8 cellular contexts compared by ENCODE assay signal in genomic region chr9:83956288-83957028, GRCh38. TPM values are rescaled to one million over a fixed set of nuclear protein-coding genes. Genes with fewer than 3 reads are reported as not detected.
DNase-seq lines count a peak whose midpoint lies in the region; ATAC-seq, FAIRE-seq and TF ChIP-seq lines count a peak whose summit lies in the region.

No MANE protein-coding gene starts in this region.

- peak overlapping the region; percentile 97 for H3K4ac ChIP-seq in IMR-90 (ENCODE audit: low read depth, low read length)

- no peaks in the 10 kb centered on the region for H3K27me3 Mint-ChIP-seq in T-cell
- peaks cover 2% of the 10 kb centered on the region for H3K27me3 Mint-ChIP-seq in astrocyte (ENCODE audit: low read depth, unreplicated experiment)

- H3K4me3 ChIP-seq in IMR-90 (ENCODE audit: insufficient read depth, low read depth, low read length) (peak overlapping the region; percentile 58), astrocyte (ENCODE audit: insufficient read depth, low read depth, low read length) (peak overlapping the region; percentile 75), iPS-15b (ENCODE audit: low read depth, low read length) (peak overlapping the region; percentile 87), skeletal muscle cell (ENCODE audit: low read depth, low read length) (peak overlapping the region; percentile 55)

- H3K36me3 ChIP-seq in IMR-90 (ENCODE audit: control insufficient read depth, insufficient read depth, low read length): no peaks in the 10 kb centered on the region
- no peaks in the 10 kb centered on the region for H3K36me3 ChIP-seq in astrocyte (ENCODE audit: insufficient read depth, low read length)
- no peaks in the 10 kb centered on the region for H3K36me3 ChIP-seq in iPS-15b (ENCODE audit: control insufficient read depth, insufficient read depth, low read length)

- H2AK9ac ChIP-seq in IMR-90 (replicated peaks; ENCODE audit: low read depth, low read length, poor library complexity): peak overlapping the region; percentile 6

- peak overlapping the region; percentile 66; the same call in 1 of the 2 replicates for H3K18ac ChIP-seq in IMR-90 (ENCODE audit: low read depth, low read length)

- H3K14ac ChIP-seq in IMR-90 (replicated peaks; ENCODE audit: low read depth, low read length): peak overlapping the region; percentile 92

- H4K5ac ChIP-seq in IMR-90 (ENCODE audit: low read depth, low read length): peak overlapping the region; percentile 98

- H3K4me1 ChIP-seq in IMR-90 (ENCODE audit: control insufficient read depth, insufficient read depth, low read length): peaks cover 5% of the 10 kb centered on the region
- H3K4me1 ChIP-seq in astrocyte (ENCODE audit: insufficient read depth, low read length): peaks cover 16% of the 10 kb centered on the region
- H3K4me1 ChIP-seq in iPS-15b (ENCODE audit: control insufficient read depth, insufficient read depth, low read length): no peaks in the 10 kb centered on the region

- peak overlapping the region; percentile 99 to 100 for H4K8ac ChIP-seq in IMR-90 (ENCODE audit: low read depth in 2 of 2, low read length in 2 of 2)

- H3K23ac ChIP-seq in IMR-90 (ENCODE audit: low read depth, low read length): peak overlapping the region; percentile 78; the same call in 1 of the 2 replicates

- H3K9me3 ChIP-seq in IMR-90 (ENCODE audit: control insufficient read depth, insufficient read depth, low read length) (0 out of 2 replicates have a peak, but pooled peaks cover 2% of the 10 kb centered on the region), astrocyte (ENCODE audit: insufficient read depth, low read depth, low read length) (no peaks in the 10 kb centered on the region), iPS-15b (ENCODE audit: control insufficient read depth, insufficient read depth, low read length) (no peaks in the 10 kb centered on the region)

- peak overlapping the region; percentile 41; the same call in 1 of the 2 replicates for H2BK20ac ChIP-seq in IMR-90 (ENCODE audit: low read depth, low read length)

- TF ChIP-seq RAD21 in IMR-90 (IDR thresholded peaks at IDR 0.05; ENCODE audit: low read length): no peak

- H4K91ac ChIP-seq in IMR-90 (ENCODE audit: insufficient read depth, low read depth, low read length): peak overlapping the region; percentile 91

- H2BK5ac ChIP-seq in IMR-90 (ENCODE audit: low read depth, low read length, poor library complexity, severe bottlenecking): no peak overlapping the region

- intact Hi-C loops in IMR-90 (cut with micrococcal nuclease): loop anchor here (5.0 kb wide), 1 partner anchor 361 kb away; no protein-coding TSS in a partner anchor

- no peak overlapping the region; the same call in 1 of the 2 replicates for H3K56ac ChIP-seq in IMR-90 (ENCODE audit: extremely low read depth, insufficient read depth, low read length)

- WGBS in IMR-90 (ENCODE audit: extremely low coverage in 2 of 2, insufficient read length in 1 of 2), 2 experiments: 10% methylated on average over 38 of the region's 61 CpGs; no CpG with 5 or more reads in 1 of the 2 experiments

- CTCF ChIA-PET in IMR-90 (lab: Yijun Ruan, JAX) (interaction anchor here (1.4 kb wide), 1 partner anchor 305 kb away, joined by 3 read pairs; no protein-coding TSS in a partner anchor), T-cell (lab: Charles Lee) (no interaction called here)

- DNase-seq in DMS79 treated with DMSO at 0.1 percent for 48 hours (lab: John Stamatoyannopoulos, UW): peak; percentile 46
- DNase-seq in IMR-90: no peak
- peak in 30 of 34 experiments; percentile 3 to 61 (median 34) for DNase-seq in T-cell
- DNase-seq in astrocyte (ENCODE audit: low read depth): peak; percentile 38
- no peak for DNase-seq in skeletal muscle cell (ENCODE audit: low read depth)
- no peak for DNase-seq in NAMALWA (ENCODE audit: low spot score)

- H3K4me2 ChIP-seq in IMR-90 (ENCODE audit: low read depth, low read length): peak overlapping the region; percentile 88
- H3K4me2 ChIP-seq in astrocyte (ENCODE audit: low read length): peak overlapping the region; percentile 92

- H3K9me3 Mint-ChIP-seq in T-cell: no peaks in the 10 kb centered on the region
- peaks cover 2% of the 10 kb centered on the region for H3K9me3 Mint-ChIP-seq in astrocyte (ENCODE audit: unreplicated experiment)

- POLR2A ChIA-PET in IMR-90 (lab: Charles Lee; ENCODE audit: unreplicated experiment): no interaction called here
- POLR2A ChIA-PET in T-cell (lab: Charles Lee): no interaction called here

- dilution Hi-C loops in IMR-90 (cut with HindIII; ENCODE audit: low sequenced_read_pairs, unreplicated experiment): no loop called here

- TF ChIP-seq POLR2A in IMR-90 (IDR thresholded peaks at IDR 0.05; ENCODE audit: low read depth, low read length): no peak

- peak overlapping the region; percentile 66 for H3K27ac ChIP-seq in IMR-90 (ENCODE audit: insufficient read depth, low read length)
- H3K27ac ChIP-seq in astrocyte (ENCODE audit: low read depth, low read length): peak overlapping the region; percentile 64

- peaks cover 0 to 15% of the 10 kb centered on the region in 2 experiments; a peak in 1 of 4 replicates for H3K79me1 ChIP-seq in IMR-90 (ENCODE audit: low read depth in 1 of 2, low read length in 2 of 2)

- in situ Hi-C loops in IMR-90 (cut with MboI; ENCODE audit: low sequenced_read_pairs): no loop called here

- H3K4me1 Mint-ChIP-seq in T-cell: peaks cover 18 to 28% (median 20%) of the 10 kb centered on the region in 3 donors
- peaks cover 1% of the 10 kb centered on the region for H3K4me1 Mint-ChIP-seq in astrocyte (ENCODE audit: low read depth, unreplicated experiment)

- no peak for FAIRE-seq in astrocyte (lab: Jason Lieb, UNC)

- H3K9me1 ChIP-seq in IMR-90 (ENCODE audit: insufficient read depth, low read length): 0 out of 2 replicates have a peak, but pooled peaks cover 3% of the 10 kb centered on the region

- BruUV-seq in IMR-90 (replicated peaks; lab: Mats Ljungman, UMichigan): TSS peak; percentile 66

- peak overlapping the region; percentile 47; the same call in 1 of the 2 replicates for H2AK5ac ChIP-seq in IMR-90 (ENCODE audit: low read depth, low read length)

- H2BK15ac ChIP-seq in IMR-90 (ENCODE audit: low read depth, low read length): peak overlapping the region; percentile 74; the same call in 2 of the 3 replicates

- peak overlapping the region; percentile 82 for H3K9ac ChIP-seq in IMR-90 (ENCODE audit: low read depth, low read length)
- peak overlapping the region; percentile 83 for H3K9ac ChIP-seq in astrocyte (ENCODE audit: low read length)
- H3K9ac ChIP-seq in iPS-15b (ENCODE audit: low read depth, low read length): peak overlapping the region; percentile 90

- H3K36me3 Mint-ChIP-seq in T-cell (no peaks in the 10 kb centered on the region), astrocyte (ENCODE audit: low read depth, unreplicated experiment) (peaks cover 2% of the 10 kb centered on the region)

- no peaks in the 10 kb centered on the region for H3K79me2 ChIP-seq in astrocyte (ENCODE audit: insufficient read depth, low read length)

- ATAC-seq in GM21423 (IDR thresholded peaks at IDR 0.05; ENCODE audit: unreplicated experiment) (peak; percentile 88), IMR-90 (ENCODE audit: low read depth) (peak; percentile 86), T-cell (replicated peaks in 1 of 4) (peak; percentile 68 to 82 (median 76))

- peak overlapping the region; percentile 78 for H2BK120ac ChIP-seq in IMR-90 (ENCODE audit: low read depth, low read length)

- H4K20me1 ChIP-seq in IMR-90 (ENCODE audit: insufficient read depth, low read length) (no peaks in the 10 kb centered on the region), astrocyte (ENCODE audit: insufficient read depth, low read length) (no peaks in the 10 kb centered on the region)

- H3K4me3 Mint-ChIP-seq in T-cell (peak overlapping the region; percentile 96 to 99 (median 97)), astrocyte (ENCODE audit: unreplicated experiment) (peak overlapping the region; percentile 77)

- H2AFZ ChIP-seq in IMR-90 (replicated peaks; ENCODE audit: low read length, poor library complexity) (peak overlapping the region; percentile 98), astrocyte (ENCODE audit: low read depth, low read length) (peak overlapping the region; percentile 97)

- no peaks in the 10 kb centered on the region for H3K27me3 ChIP-seq in IMR-90 (ENCODE audit: control insufficient read depth, insufficient read depth, low read length)
- no peaks in the 10 kb centered on the region for H3K27me3 ChIP-seq in astrocyte (ENCODE audit: insufficient read depth, low read length)
- no peaks in the 10 kb centered on the region for H3K27me3 ChIP-seq in iPS-15b (ENCODE audit: control insufficient read depth, insufficient read depth, low read length)

- H3K27ac Mint-ChIP-seq in T-cell (peak overlapping the region; percentile 96 to 98), astrocyte (ENCODE audit: unreplicated experiment) (no peak overlapping the region)

- no peak for TF ChIP-seq CTCF in IMR-90 (conservative IDR thresholded peaks at IDR 0.05; ENCODE audit: low read depth, low read length)
- no peak for TF ChIP-seq CTCF in astrocyte (IDR thresholded peaks at IDR 0.05; ENCODE audit: insufficient read depth, low read depth, low read length)

TF ChIP-seq in IMR-90, 13 proteins besides CTCF, POLR2A, EP300 and RAD21:
- TF ChIP-seq USF2 (IDR thresholded peaks at IDR 0.05; ENCODE audit: low read depth, low read length): no peak

RNA-seq across cellular contexts. Expression of gene HNRNPK, which starts 23.6 kb away (rescaled TPM):
- total RNA-seq in IMR-90 (2012; rRNA removed) (422 and 601 TPM in 2 replicates), T-cell (100 to 1,000 TPM; 459 to 671 (median 508) TPM), astrocyte (488 and 511 TPM in 2 replicates)
- polyA plus RNA-seq in IMR-90 (2012; rRNA removed): 419 and 458 TPM in 2 replicates
- polyA plus RNA-seq in IMR-90 (2012; cell fraction: cytosol; rRNA removed): 149 and 205 TPM in 2 replicates
- polyA plus RNA-seq in IMR-90 (2012; cell fraction: nucleus; rRNA removed; ENCODE audit: low replicate concordance): 124 and 330 TPM in 2 replicates

RNA-seq across cellular contexts. Expression of gene RMI1, which starts 24.1 kb away (rescaled TPM):
- total RNA-seq in IMR-90 (2012; rRNA removed): 6.8 and 12.8 TPM in 2 replicates
- 2.7 and 4.4 TPM in 2 replicates for polyA plus RNA-seq in IMR-90 (2012; rRNA removed)
- 0.38 and 0.65 TPM in 2 replicates for polyA plus RNA-seq in IMR-90 (2012; cell fraction: cytosol; rRNA removed)
- polyA plus RNA-seq in IMR-90 (2012; cell fraction: nucleus; rRNA removed; ENCODE audit: low replicate concordance): 0.11 and 1.7 TPM in 2 replicates
- total RNA-seq in T-cell: 1 to 10 TPM; 2.3 to 6.9 (median 5.3) TPM
- total RNA-seq in astrocyte: 6.3 and 6.5 TPM in 2 replicates

RNA-seq across cellular contexts. Expression of gene KIF27, which starts 35.2 kb away (rescaled TPM):
- total RNA-seq in IMR-90 (2012; rRNA removed) (1.6 and 2.2 TPM in 2 replicates), T-cell (1 to 10 TPM; 3.3 to 5.6 (median 4.5) TPM), astrocyte (2.2 and 3.0 TPM in 2 replicates)
- 0.32 and 0.60 TPM in 2 replicates for polyA plus RNA-seq in IMR-90 (2012; rRNA removed)
- polyA plus RNA-seq in IMR-90 (2012; cell fraction: cytosol; rRNA removed): 0.03 and 0.05 TPM in 2 replicates
- 0.11 and 0.76 TPM in 2 replicates for polyA plus RNA-seq in IMR-90 (2012; cell fraction: nucleus; rRNA removed; ENCODE audit: low replicate concordance)

Comparison
In these comparisons a context has a peak if more than half of its experiments do, and no peak if none do; other contexts are left out.
1. DNase-seq: peak in DMS79 treated with DMSO at 0.1 percent for 48 hours (single experiment), T-cell (30 of 34) and astrocyte (single experiment); none in IMR-90 (single experiment), skeletal muscle cell (single experiment) and NAMALWA (single experiment).
2. Peak in every context shown above with its lines, with median percentiles within 50 percentile points of each other: ATAC-seq, H3K4me3 ChIP-seq and H3K9ac ChIP-seq.